Comparison of ENCODE assay signal across 8 cellular contexts in the genomic region with DNA sequence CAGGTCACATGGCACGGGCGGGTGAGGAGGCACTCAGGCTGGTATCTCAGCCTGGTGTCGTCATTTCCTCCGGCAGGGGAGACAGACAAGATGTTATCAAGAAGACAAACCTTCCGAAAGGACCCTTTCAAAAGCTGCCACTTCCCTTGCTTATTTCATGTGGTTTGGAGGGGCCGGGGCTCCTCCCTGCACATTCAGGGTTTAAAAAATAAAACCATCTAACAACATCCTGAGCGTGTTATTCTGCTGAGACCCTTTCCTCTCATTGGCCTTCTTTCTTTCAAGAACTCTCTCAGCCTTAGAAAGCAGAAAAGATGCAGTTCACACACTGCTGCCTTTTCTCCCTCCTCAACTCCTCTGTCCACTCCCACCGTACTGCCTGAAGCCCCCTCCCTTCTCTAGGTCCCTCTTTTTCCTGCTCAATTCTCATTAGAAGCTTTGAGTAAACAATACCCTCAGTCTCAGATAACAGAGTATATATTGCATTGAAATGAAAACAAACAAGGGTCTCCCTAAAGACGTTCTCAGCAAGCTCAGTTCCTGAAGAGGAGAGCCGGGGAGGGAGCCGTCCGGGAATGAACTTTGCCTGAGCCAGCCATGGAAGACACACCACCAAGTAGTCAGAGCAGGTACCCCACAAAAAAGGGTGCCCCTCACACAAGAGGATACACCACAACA. TPM values are rescaled to one million over a fixed set of nuclear protein-coding genes. Genes with fewer than 3 reads are reported as not detected.
DNase-seq lines count a peak whose midpoint lies in the region; ATAC-seq and TF ChIP-seq lines count a peak whose summit lies in the region.

No MANE protein-coding gene starts in this region.

- H3K18ac ChIP-seq in mesendoderm (ENCODE audit: low read length): no peak overlapping the region

- 24% methylated on average over 12 of the region's 12 CpGs for WGBS in SK-N-SH (ENCODE audit: low lambda C conversion rate)
- no CpG with 5 or more reads among the region's 12 CpGs for WGBS in mesendoderm (ENCODE audit: extremely low coverage, insufficient coverage, low lambda C conversion rate)

- no peaks in the 10 kb centered on the region for H3K9me3 ChIP-seq in BLaER1 treated with 17β-estradiol and CSF1 and Interleukin-3, amounts not matched to agents 10 nM and 100 nM (replicated peaks in 1 of 11)
- no peaks in the 10 kb centered on the region for H3K9me3 ChIP-seq in SK-N-SH

- peaks cover 0 to 10% (median 0%) of the 10 kb centered on the region in 11 experiments; a peak in 4 of 22 replicates for H3K27me3 ChIP-seq in BLaER1 treated with 17β-estradiol and CSF1 and Interleukin-3, amounts not matched to agents 10 nM and 100 nM
- H3K27me3 ChIP-seq in SK-N-SH (ENCODE audit: insufficient read depth) (no peaks in the 10 kb centered on the region), mesendoderm (ENCODE audit: insufficient read depth, low read length, poor library complexity) (no peaks in the 10 kb centered on the region)

- H4K20me1 ChIP-seq in BLaER1 treated with 17β-estradiol and CSF1 and Interleukin-3, amounts not matched to agents 10 nM and 100 nM: peaks cover 54 to 100% (median 97%) of the 10 kb centered on the region in 11 experiments
- H4K20me1 ChIP-seq in SK-N-SH (ENCODE audit: insufficient read depth): peaks cover 96% of the 10 kb centered on the region

- H2AK5ac ChIP-seq in mesendoderm (ENCODE audit: low read length): peak overlapping the region; percentile 10

- H4K5ac ChIP-seq in mesendoderm (ENCODE audit: low read length): no peak overlapping the region

- H3K9ac ChIP-seq in BLaER1 treated with 17β-estradiol and CSF1 and Interleukin-3, amounts not matched to agents 10 nM and 100 nM: peak overlapping the region; percentile 8 to 63 (median 51); a peak in 16 of 22 replicates
- H3K9ac ChIP-seq in SK-N-SH: peak overlapping the region; percentile 70
- H3K9ac ChIP-seq in mesendoderm (ENCODE audit: low read length): peak overlapping the region; percentile 47

- POLR2A ChIA-PET in SK-N-SH (lab: Yijun Ruan, JAX): interaction anchor here (0.6 to 1.4 kb wide), 3 partner anchors 12 to 153 kb away, joined by 3 to 4 read pairs (median 4); no protein-coding TSS in a partner anchor

- H3K4ac ChIP-seq in mesendoderm (ENCODE audit: low read depth, low read length): no peak overlapping the region

- H3K4me1 ChIP-seq in BLaER1 treated with 17β-estradiol and CSF1 and Interleukin-3, amounts not matched to agents 10 nM and 100 nM: peaks cover 64 to 99% (median 95%) of the 10 kb centered on the region in 10 experiments
- peaks cover 75 to 83% of the 10 kb centered on the region in 2 experiments for H3K4me1 ChIP-seq in SK-N-SH (ENCODE audit: control insufficient read depth in 1 of 2, insufficient read depth in 2 of 2, low read depth in 1 of 2, low read length in 1 of 2)
- peaks cover 52% of the 10 kb centered on the region for H3K4me1 ChIP-seq in mesendoderm (ENCODE audit: control insufficient read depth, low read depth, low read length)

- peaks cover 91% of the 10 kb centered on the region for H3K4me1 Mint-ChIP-seq in activated naive CD4-positive, alpha-beta T cell treated with anti-CD3 and anti-CD28 coated beads, Interleukin-2, amount 50 U/mL, for 24 hours

- peak overlapping the region; percentile 74 to 99 (median 89) for H3K4me2 ChIP-seq in BLaER1 treated with 17β-estradiol and CSF1 and Interleukin-3, amounts not matched to agents 10 nM and 100 nM
- H3K4me2 ChIP-seq in SK-N-SH: peak overlapping the region; percentile 91
- H3K4me2 ChIP-seq in mesendoderm (ENCODE audit: low read length): peak overlapping the region; percentile 32

- H3K9me3 Mint-ChIP-seq in activated naive CD4-positive, alpha-beta T cell treated with anti-CD3 and anti-CD28 coated beads, Interleukin-2, amount 50 U/mL, for 24 hours: no peaks in the 10 kb centered on the region

- H3K23ac ChIP-seq in mesendoderm (ENCODE audit: low read length): no peak overlapping the region

- no peaks in the 10 kb centered on the region for H3K27me3 Mint-ChIP-seq in activated naive CD4-positive, alpha-beta T cell treated with anti-CD3 and anti-CD28 coated beads, Interleukin-2, amount 50 U/mL, for 24 hours

- peak; percentile 47 to 75; a peak in 3 of 4 replicates for TF ChIP-seq EP300 in SK-N-SH (IDR thresholded peaks at IDR 0.05; ENCODE audit: borderline replicate concordance in 1 of 2, low read depth in 1 of 2, low read length in 1 of 2)

- no peak overlapping the region for H2BK120ac ChIP-seq in mesendoderm (ENCODE audit: low read depth, low read length)

- H3K79me1 ChIP-seq in mesendoderm (ENCODE audit: low read length): no peaks in the 10 kb centered on the region

- no peak for TF ChIP-seq CTCF in SK-N-SH (IDR thresholded peaks at IDR 0.05)

- CTCF ChIA-PET in SK-N-SH (lab: Yijun Ruan, JAX): interaction anchor here (0.5 to 1.6 kb wide), 5 partner anchors 10 to 113 kb away, joined by 3 to 6 read pairs (median 3); no protein-coding TSS in a partner anchor

- H2BK15ac ChIP-seq in mesendoderm (replicated peaks; ENCODE audit: low read depth): no peak overlapping the region

- H3K79me2 ChIP-seq in SK-N-SH (ENCODE audit: insufficient read depth) (peaks cover 100% of the 10 kb centered on the region), mesendoderm (ENCODE audit: control insufficient read depth, insufficient read depth, low read length) (peaks cover 100% of the 10 kb centered on the region)

- DNase-seq in SK-N-SH (peak; percentile 86), mesendoderm (peak; percentile 87), GM19238 (ENCODE audit: insufficient read length, low spot score) (no peak)
- peak; percentile 80 for DNase-seq in stimulated activated naive CD8-positive, alpha-beta T cell treated with anti-CD3 and anti-CD28 coated beads, Interleukin-15, Interleukin-2, amounts not matched to agents 100 U/mL and 50 U/mL, for 24 hours

- H3K9me2 ChIP-seq in SK-N-SH: no peaks in the 10 kb centered on the region

- H3K4me3 Mint-ChIP-seq in activated naive CD4-positive, alpha-beta T cell treated with anti-CD3 and anti-CD28 coated beads, Interleukin-2, amount 50 U/mL, for 24 hours: peak overlapping the region; percentile 88

- no peak overlapping the region for H4K8ac ChIP-seq in mesendoderm (ENCODE audit: low read depth, low read length)

- H3K27ac Mint-ChIP-seq in activated naive CD4-positive, alpha-beta T cell treated with anti-CD3 and anti-CD28 coated beads, Interleukin-2, amount 50 U/mL, for 24 hours: peak overlapping the region; percentile 85

- peak overlapping the region; percentile 71 for H3K56ac ChIP-seq in mesendoderm (ENCODE audit: low read length)

- H2AFZ ChIP-seq in SK-N-SH (ENCODE audit: low read depth): no peak overlapping the region

- H3K27ac ChIP-seq in BLaER1 treated with 17β-estradiol and CSF1 and Interleukin-3, amounts not matched to agents 10 nM and 100 nM: peak overlapping the region in 9 of 11 experiments; percentile 16 to 63 (median 50); a peak in 15 of 22 replicates
- H3K27ac ChIP-seq in SK-N-SH (ENCODE audit: low read depth in 2 of 2, low read length in 1 of 2) (peak overlapping the region; percentile 84 to 97), mesendoderm (ENCODE audit: low read depth, low read length) (peak overlapping the region; percentile 46)

- peaks cover 76% of the 10 kb centered on the region for H3F3A ChIP-seq in SK-N-SH (replicated peaks; ENCODE audit: insufficient read depth)

- no peak for TF ChIP-seq RAD21 in SK-N-SH (IDR thresholded peaks at IDR 0.05; ENCODE audit: low read length)

- peak overlapping the region in 9 of 10 experiments; percentile 2 to 50 (median 22); a peak in 14 of 20 replicates for H3K4me3 ChIP-seq in BLaER1 treated with 17β-estradiol and CSF1 and Interleukin-3, amounts not matched to agents 10 nM and 100 nM
- H3K4me3 ChIP-seq in SK-N-SH (ENCODE audit: low read depth in 2 of 2, low read length in 1 of 2) (peak overlapping the region; percentile 15 to 59; a peak in 3 of 4 replicates), mesendoderm (ENCODE audit: low read length) (no peak overlapping the region)

- H3K36me3 Mint-ChIP-seq in activated naive CD4-positive, alpha-beta T cell treated with anti-CD3 and anti-CD28 coated beads, Interleukin-2, amount 50 U/mL, for 24 hours: peaks cover 13% of the 10 kb centered on the region

- H3K36me3 ChIP-seq in BLaER1 treated with 17β-estradiol and CSF1 and Interleukin-3, amounts not matched to agents 10 nM and 100 nM: peaks cover 6 to 79% (median 29%) of the 10 kb centered on the region in 11 experiments; a peak in 17 of 22 replicates
- H3K36me3 ChIP-seq in SK-N-SH (replicated peaks in 1 of 2; ENCODE audit: control insufficient read depth in 1 of 2, insufficient read depth in 2 of 2, low read length in 1 of 2): peaks cover 34 to 48% of the 10 kb centered on the region in 2 experiments
- H3K36me3 ChIP-seq in mesendoderm (ENCODE audit: control insufficient read depth, insufficient read depth, low read length): peaks cover 19% of the 10 kb centered on the region

- H2BK5ac ChIP-seq in mesendoderm (ENCODE audit: low read length): peak overlapping the region; percentile 51

- peak; percentile 55 for ATAC-seq in GM21529 (IDR thresholded peaks at IDR 0.05; ENCODE audit: unreplicated experiment)
- ATAC-seq in stimulated activated naive CD8-positive, alpha-beta T cell treated with anti-CD3 and anti-CD28 coated beads, Interleukin-15, Interleukin-2, amounts not matched to agents 100 U/mL and 50 U/mL, for 24 hours: peak; percentile 91
- no peak for ATAC-seq in HG03135 (IDR thresholded peaks at IDR 0.05; ENCODE audit: unreplicated experiment)

TF ChIP-seq in SK-N-SH, 30 proteins besides CTCF, POLR2A, EP300 and RAD21 (continues in another document):
- TF ChIP-seq, protein P1, sequence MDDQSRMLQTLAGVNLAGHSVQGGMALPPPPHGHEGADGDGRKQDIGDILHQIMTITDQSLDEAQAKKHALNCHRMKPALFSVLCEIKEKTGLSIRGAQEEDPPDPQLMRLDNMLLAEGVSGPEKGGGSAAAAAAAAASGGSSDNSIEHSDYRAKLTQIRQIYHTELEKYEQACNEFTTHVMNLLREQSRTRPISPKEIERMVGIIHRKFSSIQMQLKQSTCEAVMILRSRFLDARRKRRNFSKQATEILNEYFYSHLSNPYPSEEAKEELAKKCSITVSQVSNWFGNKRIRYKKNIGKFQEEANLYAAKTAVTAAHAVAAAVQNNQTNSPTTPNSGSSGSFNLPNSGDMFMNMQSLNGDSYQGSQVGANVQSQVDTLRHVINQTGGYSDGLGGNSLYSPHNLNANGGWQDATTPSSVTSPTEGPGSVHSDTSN (IDR thresholded peaks at IDR 0.05): peak; percentile 66
- peak; percentile 50; the same call in 1 of the 2 replicates for TF ChIP-seq GABPA (IDR thresholded peaks at IDR 0.05; ENCODE audit: low read depth)
- TF ChIP-seq GATA2 (CRISPR knock-in tag; IDR thresholded peaks at IDR 0.05): peak; percentile 73
- TF ChIP-seq POLR2AphosphoS5 (IDR thresholded peaks at IDR 0.05; ENCODE audit: low read depth, low read length): peak; percentile 9
- no peak for TF ChIP-seq MEF2A (IDR thresholded peaks at IDR 0.05; ENCODE audit: borderline replicate concordance, low read depth)

RNA-seq across cellular contexts. Expression of a gene that starts 9.8 kb away (rescaled TPM):
- 19.1 and 20.0 TPM in 2 replicates for polyA plus RNA-seq in SK-N-SH (2012; rRNA removed)
- polyA plus RNA-seq in SK-N-SH (2012; cell fraction: cytosol; rRNA removed): 11.3 and 14.5 TPM in 2 replicates
- 15.2 and 26.8 TPM in 2 replicates for polyA plus RNA-seq in SK-N-SH (2012; cell fraction: nucleus; rRNA removed)
- 25.8 TPM for polyA plus RNA-seq in mesendoderm (2013, experiment 1 of 2)
- 23.8 TPM for polyA plus RNA-seq in mesendoderm (2013, experiment 2 of 2)

Comparison
In these comparisons a context has a peak if more than half of its experiments do, and no peak if none do; other contexts are left out.
1. H3K4me2 ChIP-seq: peak in every context shown above with its lines; median percentile 91 in SK-N-SH; 89 in BLaER1 treated with 17β-estradiol and CSF1 and Interleukin-3, amounts not matched to agents 10 nM and 100 nM; 32 in mesendoderm.